Comparison of ENCODE assay signal across 8 cellular contexts in genomic region chr11:93738647-93739081, GRCh38. TPM values are rescaled to one million over a fixed set of nuclear protein-coding genes. Genes with fewer than 3 reads are reported as not detected.
A peak's percentile ranks its signal among the peaks of the same experiment; 100 is the strongest.
DNase-seq lines count a peak whose midpoint lies in the region; ATAC-seq and TF ChIP-seq lines count a peak whose summit lies in the region.

No MANE protein-coding gene starts in this region.

- peaks cover 58% of the 10 kb centered on the region for H3K36me3 ChIP-seq in left ventricle myocardium inferior
- H3K36me3 ChIP-seq in hepatocyte (replicated peaks; ENCODE audit: insufficient read depth, low read depth) = peaks cover 23% of the 10 kb centered on the region
- H3K36me3 ChIP-seq in upper lobe of right lung = peaks cover 53% of the 10 kb centered on the region

- 40% methylated on average over 6 of the region's 6 CpGs for WGBS in hepatocyte (ENCODE audit: low lambda C conversion rate, missing lambda C conversion rate)

- no peaks in the 10 kb centered on the region for H3K27me3 ChIP-seq in left ventricle myocardium inferior (ENCODE audit: low read depth)
- H3K27me3 ChIP-seq in hepatocyte = no peaks in the 10 kb centered on the region
- no peaks in the 10 kb centered on the region for H3K27me3 ChIP-seq in upper lobe of right lung

- H3K4me3 ChIP-seq in left ventricle myocardium inferior (peak overlapping the region; percentile 83), hepatocyte (peak overlapping the region; percentile 45), upper lobe of right lung (peak overlapping the region; percentile 86)

- no peaks in the 10 kb centered on the region for H3K9me2 ChIP-seq in hepatocyte (replicated peaks; ENCODE audit: insufficient read depth)

- H2AFZ ChIP-seq in hepatocyte = no peak overlapping the region

- peak overlapping the region; percentile 75 for H3K4me2 ChIP-seq in hepatocyte

- peaks cover 57% of the 10 kb centered on the region for H4K20me1 ChIP-seq in hepatocyte (ENCODE audit: insufficient read depth, poor library complexity, severe bottlenecking)

- intact Hi-C loops in left ventricle myocardium inferior (cut with micrococcal nuclease) (no loop called here), Right ventricle myocardium superior (cut with DNase I) (loop anchor here (10.0 kb wide), 1 partner anchor 54 kb away; no protein-coding TSS in a partner anchor), upper lobe of right lung (cut with DNase I) (no loop called here)

- no peak for TF ChIP-seq CTCF in left ventricle myocardium inferior (IDR thresholded peaks at IDR 0.05; ENCODE audit: borderline replicate concordance)
- no peak for TF ChIP-seq CTCF in hepatocyte (IDR thresholded peaks at IDR 0.05; ENCODE audit: poor library complexity)
- TF ChIP-seq CTCF in upper lobe of right lung (IDR thresholded peaks at IDR 0.05) = no peak

- DNase-seq in left ventricle myocardium inferior (no peak), Right ventricle myocardium superior (no peak), hepatocyte (ENCODE audit: low spot score) (no peak), upper lobe of right lung (no peak), GDM1 (lab: John Stamatoyannopoulos, UW) (no peak)
- DNase-seq in activated T-cell treated with anti-CD3 and anti-CD28 coated beads, Interleukin-2, amount 50 U/mL, for 48 hours = peak; percentile 35 to 37

- no peak overlapping the region for H3K27ac ChIP-seq in left ventricle myocardium inferior (replicated peaks)
- H3K27ac ChIP-seq in hepatocyte = peak overlapping the region; percentile 97
- no peak overlapping the region for H3K27ac ChIP-seq in upper lobe of right lung

- ATAC-seq in Right ventricle myocardium superior (ENCODE audit: poor library complexity) (no peak), upper lobe of right lung (no peak), HG02852 (IDR thresholded peaks at IDR 0.05; ENCODE audit: unreplicated experiment) (no peak), GM21619 (IDR thresholded peaks at IDR 0.05; ENCODE audit: unreplicated experiment) (no peak)

- H3K4me1 ChIP-seq in left ventricle myocardium inferior (peaks cover 75% of the 10 kb centered on the region), hepatocyte (ENCODE audit: insufficient read depth) (peaks cover 36% of the 10 kb centered on the region), upper lobe of right lung (peaks cover 37% of the 10 kb centered on the region)

- H3K9me3 ChIP-seq in left ventricle myocardium inferior (replicated peaks) (no peaks in the 10 kb centered on the region), hepatocyte (ENCODE audit: low read depth) (no peaks in the 10 kb centered on the region), upper lobe of right lung (no peaks in the 10 kb centered on the region)

- H3K79me2 ChIP-seq in hepatocyte = peaks cover 78% of the 10 kb centered on the region

RNA-seq across cellular contexts. Expression of gene TAF1D, which starts 2.6 kb away (rescaled TPM):
- total RNA-seq in left ventricle myocardium inferior = 32.6 TPM
- 28.2 TPM for total RNA-seq in Right ventricle myocardium superior
- 240 and 318 TPM in 2 replicates for total RNA-seq in hepatocyte
- 42.1 and 51.9 TPM in 2 replicates for polyA plus RNA-seq in hepatocyte
- total RNA-seq in upper lobe of right lung = 93.4 TPM

RNA-seq across cellular contexts. Expression of gene C11orf54, which starts 2.8 kb away (rescaled TPM):
- total RNA-seq in left ventricle myocardium inferior (35.4 TPM), Right ventricle myocardium superior (30.2 TPM), hepatocyte (72.0 and 75.6 TPM in 2 replicates), upper lobe of right lung (48.3 TPM)
- polyA plus RNA-seq in hepatocyte = 31.1 and 32.9 TPM in 2 replicates

RNA-seq across cellular contexts. Expression of gene MED17, which starts 45.4 kb away (rescaled TPM):
- total RNA-seq in left ventricle myocardium inferior (21.0 TPM), Right ventricle myocardium superior (15.3 TPM), hepatocyte (30.9 and 33.7 TPM in 2 replicates), upper lobe of right lung (25.8 TPM)
- 18.3 and 32.5 TPM in 2 replicates for polyA plus RNA-seq in hepatocyte

Comparison
In these comparisons a context has a peak if more than half of its experiments do, and no peak if none do; other contexts are left out.
1. DNase-seq: peak in activated T-cell treated with anti-CD3 and anti-CD28 coated beads, Interleukin-2, amount 50 U/mL, for 48 hours (2 of 2); none in left ventricle myocardium inferior (single experiment), Right ventricle myocardium superior (single experiment), hepatocyte (single experiment), upper lobe of right lung (single experiment) and GDM1 (single experiment).
2. Peak in every context shown above with its lines, with median percentiles within 50 percentile points of each other: H3K4me3 ChIP-seq.